In the genomic region with DNA sequence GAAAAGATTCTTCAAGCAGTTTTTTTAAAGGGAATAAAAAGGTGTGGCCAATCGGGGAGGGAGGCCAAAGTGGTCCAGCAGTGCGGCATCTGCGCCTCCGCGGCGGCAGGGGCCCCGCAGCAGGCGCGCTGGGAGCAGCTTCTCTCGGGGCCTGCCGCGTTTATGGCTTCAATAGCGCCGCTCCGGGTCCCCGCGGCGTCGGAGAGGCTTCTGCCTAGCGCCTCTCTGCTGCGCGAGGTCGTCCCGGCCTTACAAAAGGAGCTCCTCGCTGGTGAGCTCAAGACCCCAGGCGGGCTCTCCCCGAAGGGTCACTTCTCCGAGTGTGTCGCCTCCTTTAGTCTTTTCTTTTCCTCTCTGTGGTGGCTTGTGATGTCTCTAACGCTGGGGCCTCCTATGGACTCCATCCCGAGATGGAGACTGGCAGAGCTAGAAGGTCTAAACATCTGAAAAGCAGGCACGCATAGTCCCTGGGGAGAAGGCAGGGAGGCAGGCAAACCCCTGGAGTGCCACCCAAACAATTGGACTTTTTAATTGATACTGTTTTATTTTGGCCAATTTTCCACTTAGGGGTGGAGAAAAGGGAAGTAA, we compare ENCODE assay signal across 1 cellular context.
TF ChIP-seq lines count a peak whose summit lies in the region.

No MANE protein-coding gene starts in this region.

TF ChIP-seq in HepG2, 621 proteins besides CTCF, POLR2A, EP300 and RAD21 (continued from another document):
- TF ChIP-seq, protein P1, sequence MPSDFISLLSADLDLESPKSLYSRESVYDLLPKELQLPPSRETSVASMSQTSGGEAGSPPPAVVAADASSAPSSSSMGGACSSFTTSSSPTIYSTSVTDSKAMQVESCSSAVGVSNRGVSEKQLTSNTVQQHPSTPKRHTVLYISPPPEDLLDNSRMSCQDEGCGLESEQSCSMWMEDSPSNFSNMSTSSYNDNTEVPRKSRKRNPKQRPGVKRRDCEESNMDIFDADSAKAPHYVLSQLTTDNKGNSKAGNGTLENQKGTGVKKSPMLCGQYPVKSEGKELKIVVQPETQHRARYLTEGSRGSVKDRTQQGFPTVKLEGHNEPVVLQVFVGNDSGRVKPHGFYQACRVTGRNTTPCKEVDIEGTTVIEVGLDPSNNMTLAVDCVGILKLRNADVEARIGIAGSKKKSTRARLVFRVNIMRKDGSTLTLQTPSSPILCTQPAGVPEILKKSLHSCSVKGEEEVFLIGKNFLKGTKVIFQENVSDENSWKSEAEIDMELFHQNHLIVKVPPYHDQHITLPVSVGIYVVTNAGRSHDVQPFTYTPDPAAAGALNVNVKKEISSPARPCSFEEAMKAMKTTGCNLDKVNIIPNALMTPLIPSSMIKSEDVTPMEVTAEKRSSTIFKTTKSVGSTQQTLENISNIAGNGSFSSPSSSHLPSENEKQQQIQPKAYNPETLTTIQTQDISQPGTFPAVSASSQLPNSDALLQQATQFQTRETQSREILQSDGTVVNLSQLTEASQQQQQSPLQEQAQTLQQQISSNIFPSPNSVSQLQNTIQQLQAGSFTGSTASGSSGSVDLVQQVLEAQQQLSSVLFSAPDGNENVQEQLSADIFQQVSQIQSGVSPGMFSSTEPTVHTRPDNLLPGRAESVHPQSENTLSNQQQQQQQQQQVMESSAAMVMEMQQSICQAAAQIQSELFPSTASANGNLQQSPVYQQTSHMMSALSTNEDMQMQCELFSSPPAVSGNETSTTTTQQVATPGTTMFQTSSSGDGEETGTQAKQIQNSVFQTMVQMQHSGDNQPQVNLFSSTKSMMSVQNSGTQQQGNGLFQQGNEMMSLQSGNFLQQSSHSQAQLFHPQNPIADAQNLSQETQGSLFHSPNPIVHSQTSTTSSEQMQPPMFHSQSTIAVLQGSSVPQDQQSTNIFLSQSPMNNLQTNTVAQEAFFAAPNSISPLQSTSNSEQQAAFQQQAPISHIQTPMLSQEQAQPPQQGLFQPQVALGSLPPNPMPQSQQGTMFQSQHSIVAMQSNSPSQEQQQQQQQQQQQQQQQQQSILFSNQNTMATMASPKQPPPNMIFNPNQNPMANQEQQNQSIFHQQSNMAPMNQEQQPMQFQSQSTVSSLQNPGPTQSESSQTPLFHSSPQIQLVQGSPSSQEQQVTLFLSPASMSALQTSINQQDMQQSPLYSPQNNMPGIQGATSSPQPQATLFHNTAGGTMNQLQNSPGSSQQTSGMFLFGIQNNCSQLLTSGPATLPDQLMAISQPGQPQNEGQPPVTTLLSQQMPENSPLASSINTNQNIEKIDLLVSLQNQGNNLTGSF (CRISPR knock-in tag; IDR thresholded peaks at IDR 0.05) = no peak
- TF ChIP-seq JDP2 (CRISPR knock-in tag; IDR thresholded peaks at IDR 0.05; ENCODE audit: borderline replicate concordance) (no peak), ZFP90 (CRISPR knock-in tag; IDR thresholded peaks at IDR 0.05; ENCODE audit: borderline replicate concordance) (no peak)
- TF ChIP-seq, protein P2, sequence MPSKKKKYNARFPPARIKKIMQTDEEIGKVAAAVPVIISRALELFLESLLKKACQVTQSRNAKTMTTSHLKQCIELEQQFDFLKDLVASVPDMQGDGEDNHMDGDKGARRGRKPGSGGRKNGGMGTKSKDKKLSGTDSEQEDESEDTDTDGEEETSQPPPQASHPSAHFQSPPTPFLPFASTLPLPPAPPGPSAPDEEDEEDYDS (CRISPR knock-in tag; IDR thresholded peaks at IDR 0.05) = no peak
TF ChIP-seq in HepG2: peak in this region for 0.
